8 cellular contexts compared by ENCODE assay signal in genomic region chr2:196066794-196067382, GRCh38. TPM values are rescaled to one million over a fixed set of nuclear protein-coding genes. Genes with fewer than 3 reads are reported as not detected.
DNase-seq lines count a peak whose midpoint lies in the region; ATAC-seq and TF ChIP-seq lines count a peak whose summit lies in the region.

No MANE protein-coding gene starts in this region.

- H3K79me1 ChIP-seq in H9 (ENCODE audit: insufficient read depth, low read depth, low read length, poor library complexity, severe bottlenecking), result no peaks in the 10 kb centered on the region

- no peak overlapping the region for H3K18ac ChIP-seq in H9 (ENCODE audit: insufficient read length, low read depth, low read length)

- no peak overlapping the region for H2AK5ac ChIP-seq in H9 (ENCODE audit: insufficient read length, low read length)

- H2BK120ac ChIP-seq in H9 (ENCODE audit: low read depth, low read length, poor library complexity, severe bottlenecking), result no peak overlapping the region

- peak; percentile 86 for TF ChIP-seq CTCF in H9 (conservative IDR thresholded peaks at IDR 0.05)
- peak; percentile 75; the same call in 1 of the 2 replicates for TF ChIP-seq CTCF in Panc1 (IDR thresholded peaks at IDR 0.05)
- TF ChIP-seq CTCF in osteocyte (IDR thresholded peaks at IDR 0.05), result peak; percentile 74

- no peaks in the 10 kb centered on the region for H3K27me3 ChIP-seq in CD4-positive, alpha-beta memory T cell (ENCODE audit: insufficient read depth, low read length)
- no peaks in the 10 kb centered on the region for H3K27me3 ChIP-seq in H9 (ENCODE audit: insufficient read depth, low read length)
- no peaks in the 10 kb centered on the region; the same call in 1 of the 2 replicates for H3K27me3 ChIP-seq in Panc1 (ENCODE audit: control insufficient read depth, insufficient read depth, low read length)

- H4K20me1 ChIP-seq in H9 (ENCODE audit: control insufficient read depth, insufficient read depth, insufficient read length), result no peaks in the 10 kb centered on the region

- H3K4ac ChIP-seq in H9 (ENCODE audit: low read depth, low read length), result no peak overlapping the region

- no peak overlapping the region for H2BK20ac ChIP-seq in H9 (ENCODE audit: low read depth, low read length, poor library complexity, severe bottlenecking)

- ATAC-seq in Panc1, result no peak
- ATAC-seq in GM18517 (IDR thresholded peaks at IDR 0.05; ENCODE audit: unreplicated experiment), result no peak
- no peak for ATAC-seq in GM21423 (IDR thresholded peaks at IDR 0.05; ENCODE audit: unreplicated experiment)

- no peak overlapping the region for H3K56ac ChIP-seq in H9 (ENCODE audit: insufficient read length, low read depth, low read length)

- no peaks in the 10 kb centered on the region for H3K36me3 ChIP-seq in CD4-positive, alpha-beta memory T cell (ENCODE audit: insufficient read depth, low read length)
- no peaks in the 10 kb centered on the region for H3K36me3 ChIP-seq in Panc1 (ENCODE audit: control insufficient read depth, insufficient read depth, low read length)

- WGBS in H9 (ENCODE audit: extremely low coverage, insufficient read length, low lambda C conversion rate), result no CpG with 5 or more reads among the region's 4 CpGs

- no peaks in the 10 kb centered on the region for H3K9me3 ChIP-seq in CD4-positive, alpha-beta memory T cell (ENCODE audit: control insufficient read depth in 1 of 2, low read length in 2 of 2)
- H3K9me3 ChIP-seq in H9 (ENCODE audit: control insufficient read depth, low read depth, low read length) (no peaks in the 10 kb centered on the region), Panc1 (ENCODE audit: control insufficient read depth, insufficient read depth, low read depth, low read length) (no peaks in the 10 kb centered on the region)

- POLR2A ChIA-PET in CD4-positive, alpha-beta memory T cell (lab: Charles Lee; ENCODE audit: partially characterized antibody), result interaction anchor here (2.5 kb wide), 1 partner anchor 104 kb away, joined by 10 read pairs; the partner anchor contains the start of gene STK17B
- POLR2A ChIA-PET in Panc1 (lab: Charles Lee), result interaction anchor here (0.6 kb wide), 1 partner anchor 114 kb away, joined by 7 read pairs; no protein-coding TSS in a partner anchor

- no peaks in the 10 kb centered on the region for H3K79me2 ChIP-seq in H9 (ENCODE audit: insufficient read depth, low read length)

- H4K91ac ChIP-seq in H9 (ENCODE audit: insufficient read length, low read depth, low read length), result no peak overlapping the region

- no peak overlapping the region for H3K23ac ChIP-seq in H9 (ENCODE audit: insufficient read length, low read depth, low read length)

- in situ Hi-C loops in Panc1 (cut with HindIII; ENCODE audit: low pct_unique_long_range_greater_than_20kb, low sequenced_read_pairs), result no loop called here

- intact Hi-C loops in CD4-positive, alpha-beta memory T cell (cut with micrococcal nuclease), result loop anchor here (2.0 to 10.0 kb wide), 6 partner anchors 220 to 750 kb away; partner anchors contain the start of gene CCDC150
- intact Hi-C loops in Panc1 (cut with micrococcal nuclease; ENCODE audit: unreplicated experiment), result loop anchor here (5.0 to 10.0 kb wide), 3 partner anchors 125 to 752 kb away; no protein-coding TSS in a partner anchor

- DNase-seq in CD4-positive, alpha-beta memory T cell, result peak in 4 of 5 donors; percentile 19 to 52 (median 40)
- DNase-seq in H9 (no peak), Panc1 (ENCODE audit: low read depth, low spot score) (no peak), epidermal melanocyte (ENCODE audit: insufficient read length, low spot score) (peak; percentile 24), osteocyte (ENCODE audit: extremely low spot score, unreplicated experiment) (no peak), iPS-NIHi7 (ENCODE audit: extremely low spot score) (no peak)

- BruUV-seq in Panc1 (replicated peaks; lab: Mats Ljungman, UMichigan), result TSS peak; percentile 66

- H3K27ac ChIP-seq in CD4-positive, alpha-beta memory T cell (ENCODE audit: low read depth, low read length), result no peak overlapping the region
- H3K27ac ChIP-seq in H9 (ENCODE audit: insufficient read length, low read depth, low read length) (no peak overlapping the region), Panc1 (ENCODE audit: low read length) (no peak overlapping the region)

- H2BK15ac ChIP-seq in H9 (ENCODE audit: low read depth, low read length), result no peak overlapping the region

- peaks cover 18% of the 10 kb centered on the region for H3K4me1 ChIP-seq in CD4-positive, alpha-beta memory T cell (ENCODE audit: insufficient read depth, low read length)
- H3K4me1 ChIP-seq in H9 (ENCODE audit: insufficient read depth, low read length), result 0 out of 2 replicates have a peak, but pooled peaks cover 3% of the 10 kb centered on the region
- peaks cover 8% of the 10 kb centered on the region; the same call in 1 of the 2 replicates for H3K4me1 ChIP-seq in Panc1 (ENCODE audit: control insufficient read depth, insufficient read depth, low read length)

- H3K23me2 ChIP-seq in H9 (ENCODE audit: insufficient read length, low read depth, low read length, poor library complexity, severe bottlenecking), result peaks cover 11% of the 10 kb centered on the region

- H3K14ac ChIP-seq in H9 (ENCODE audit: insufficient read depth, low read length), result no peak overlapping the region

- peaks cover 5 to 15% (median 8%) of the 10 kb centered on the region in 4 donors for H3K4me1 Mint-ChIP-seq in CD4-positive, alpha-beta memory T cell
- H3K4me1 Mint-ChIP-seq in H9 (peaks cover 4 to 10% of the 10 kb centered on the region in 2 experiments), osteocyte (ENCODE audit: unreplicated experiment) (peaks cover 7% of the 10 kb centered on the region)

- H3K9ac ChIP-seq in H9 (ENCODE audit: extremely low read depth, insufficient read length, low read length), result no peak overlapping the region

- no peaks in the 10 kb centered on the region for H3K36me3 Mint-ChIP-seq in CD4-positive, alpha-beta memory T cell
- H3K36me3 Mint-ChIP-seq in H9 (ENCODE audit: insufficient read depth in 1 of 3, low read depth in 3 of 3), result no peaks in the 10 kb centered on the region
- no peaks in the 10 kb centered on the region for H3K36me3 Mint-ChIP-seq in osteocyte (ENCODE audit: unreplicated experiment)

- peak overlapping the region; percentile 26 to 86 (median 61) for H3K27ac Mint-ChIP-seq in CD4-positive, alpha-beta memory T cell
- H3K27ac Mint-ChIP-seq in H9 (no peak overlapping the region), osteocyte (ENCODE audit: unreplicated experiment) (no peak overlapping the region)

- peaks cover 4 to 7% of the 10 kb centered on the region in 2 donors for H3K27me3 Mint-ChIP-seq in CD4-positive, alpha-beta memory T cell
- peaks cover 3% of the 10 kb centered on the region; the same call in 1 of the 2 replicates for H3K27me3 Mint-ChIP-seq in H9 (ENCODE audit: low read depth)
- H3K27me3 Mint-ChIP-seq in osteocyte (ENCODE audit: unreplicated experiment), result peaks cover 33% of the 10 kb centered on the region

- H2BK5ac ChIP-seq in H9 (ENCODE audit: insufficient read length, low read length), result no peak overlapping the region

- no peak overlapping the region for H3T11ph ChIP-seq in H9 (ENCODE audit: low read length)

- no peak overlapping the region for H3K4me2 ChIP-seq in H9 (ENCODE audit: insufficient read depth, insufficient read length, low read length)

- H2BK12ac ChIP-seq in H9 (ENCODE audit: insufficient read length, low read depth, low read length), result no peak overlapping the region

- H3K4me3 Mint-ChIP-seq in CD4-positive, alpha-beta memory T cell, result peak overlapping the region in 7 of 8 donors; percentile 4 to 75 (median 36)
- H3K4me3 Mint-ChIP-seq in H9 (no peak overlapping the region), osteocyte (ENCODE audit: unreplicated experiment) (peak overlapping the region; percentile 33)

- H3K4me3 ChIP-seq in CD4-positive, alpha-beta memory T cell (ENCODE audit: low read length in 2 of 2), result no peak overlapping the region
- no peak overlapping the region for H3K4me3 ChIP-seq in Panc1 (ENCODE audit: low read depth in 2 of 2, low read length in 2 of 2)

- H4K5ac ChIP-seq in H9 (ENCODE audit: insufficient read length, low read depth, low read length), result no peak overlapping the region

- no peak overlapping the region for H4K8ac ChIP-seq in H9 (replicated peaks; ENCODE audit: insufficient read length, low read depth, low read length)

- CTCF ChIA-PET in CD4-positive, alpha-beta memory T cell (lab: Charles Lee; ENCODE audit: partially characterized antibody), result interaction anchor here (0.9 to 3.8 kb wide), 19 partner anchors 9 to 1520 kb away, joined by 3 to 88 read pairs (median 5); no protein-coding TSS in a partner anchor
- CTCF ChIA-PET in Panc1 (lab: Charles Lee), result no interaction called here

- no peak overlapping the region for H2AFZ ChIP-seq in H9 (ENCODE audit: low read length)

- no peaks in the 10 kb centered on the region for H3K9me3 Mint-ChIP-seq in CD4-positive, alpha-beta memory T cell
- no peaks in the 10 kb centered on the region for H3K9me3 Mint-ChIP-seq in H9
- no peaks in the 10 kb centered on the region for H3K9me3 Mint-ChIP-seq in osteocyte (ENCODE audit: unreplicated experiment)

RNA-seq across cellular contexts. Expression of gene DNAH7, which starts 1.7 kb away (rescaled TPM):
- not detected for total RNA-seq in CD4-positive, alpha-beta memory T cell
- polyA plus RNA-seq in CD4-positive, alpha-beta memory T cell, result not detected
- total RNA-seq in H9 (2021) (0.09 TPM in 1 of 2 replicates, not detected in the other), Panc1 (2021; ENCODE audit: unreplicated experiment) (0.98 TPM), osteocyte (0.43 and 1.0 TPM in 2 replicates)
- 0.30 TPM for polyA plus RNA-seq in Panc1 (2012; ENCODE audit: insufficient read length)

Comparison
In these comparisons a context has a peak if more than half of its experiments do, and no peak if none do; other contexts are left out.
1. DNase-seq: peak in CD4-positive, alpha-beta memory T cell (4 of 5) and epidermal melanocyte (single experiment); none in H9 (single experiment), Panc1 (single experiment), osteocyte (single experiment) and iPS-NIHi7 (single experiment).
2. H3K27ac Mint-ChIP-seq: peak in CD4-positive, alpha-beta memory T cell (7 of 7); none in H9 (0 of 3) and osteocyte (single experiment).
3. H3K4me3 Mint-ChIP-seq: peak in CD4-positive, alpha-beta memory T cell (7 of 8) and osteocyte (single experiment); none in H9 (0 of 2).
4. Peak in every context shown above with its lines, with median percentiles within 50 percentile points of each other: CTCF ChIP-seq.